1 cellular context compared by ENCODE assay signal in the genomic region with DNA sequence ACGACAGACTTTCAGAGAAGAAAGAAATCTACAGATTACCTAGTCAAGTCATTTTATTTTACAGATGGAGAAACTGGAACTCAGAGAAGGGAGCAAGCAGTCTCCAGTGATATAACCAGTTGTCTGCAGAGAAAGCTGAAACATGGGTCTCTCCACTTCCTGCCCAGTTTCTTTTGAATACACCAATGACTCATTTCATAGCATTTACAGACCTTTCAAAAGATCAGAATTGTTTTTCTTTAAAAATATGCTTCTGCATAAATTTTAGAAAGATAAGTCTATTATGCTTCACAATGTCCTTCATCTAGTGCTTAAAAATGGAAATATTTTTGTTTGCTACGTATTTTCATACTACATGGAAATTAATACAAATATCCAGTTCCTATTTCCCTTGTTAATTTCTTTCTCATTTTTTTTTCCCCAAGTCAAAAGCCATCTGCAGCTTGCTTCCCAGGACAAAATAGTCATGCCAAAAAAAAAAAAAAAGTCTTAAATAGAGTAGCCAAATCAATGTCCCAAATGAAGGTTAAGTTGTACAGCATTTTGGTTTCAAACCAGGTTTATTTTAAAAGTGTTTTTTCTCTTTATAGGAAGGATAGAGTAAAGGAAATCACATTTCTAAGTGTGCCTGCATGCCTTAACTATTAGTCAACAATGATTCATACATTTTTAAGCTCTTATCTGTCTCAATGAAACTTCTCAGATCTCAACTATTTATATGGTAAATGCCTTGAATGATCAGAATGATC.
TF ChIP-seq lines count a peak whose summit lies in the region.

No MANE protein-coding gene starts in this region.

TF ChIP-seq in GM12878, 131 proteins besides CTCF, POLR2A, EP300 and RAD21 (continued from another document):
- TF ChIP-seq CEBPB (IDR thresholded peaks at IDR 0.05; ENCODE audit: borderline replicate concordance in 1 of 2, low read depth in 2 of 2, low read length in 2 of 2) (peak in 1 of 2 experiments; percentile 11; a peak in 1 of 4 replicates), FOXM1 (IDR thresholded peaks at IDR 0.05; ENCODE audit: low read depth, low read length) (peak; percentile 71), ETV6 (conservative IDR thresholded peaks at IDR 0.05 in 1 of 2, IDR thresholded peaks at IDR 0.05 in 1 of 2; ENCODE audit: borderline replicate concordance in 1 of 2, low read depth in 1 of 2) (peak in 1 of 2 experiments; percentile 20; a peak in 1 of 4 replicates), CBX3 (IDR thresholded peaks at IDR 0.05; ENCODE audit: borderline replicate concordance, low read depth) (no peak), CREM (IDR thresholded peaks at IDR 0.05; ENCODE audit: low read depth) (0 out of 2 replicates have a peak, but pooled peaks have one; percentile 34), FOS (IDR thresholded peaks at IDR 0.05; ENCODE audit: borderline replicate concordance, extremely low read depth, insufficient read length) (no peak), MYC (IDR thresholded peaks at IDR 0.05; ENCODE audit: insufficient read depth, insufficient read length, insufficient replicate concordance, low read length, severe bottlenecking) (no peak), PML (IDR thresholded peaks at IDR 0.05; ENCODE audit: low read length) (no peak), CBX5 (IDR thresholded peaks at IDR 0.05; ENCODE audit: low read depth) (no peak), GABPA (IDR thresholded peaks at IDR 0.05; ENCODE audit: low read depth) (0 out of 2 replicates have a peak, but pooled peaks have one; percentile 27), BMI1 (IDR thresholded peaks at IDR 0.05; ENCODE audit: borderline replicate concordance) (no peak; the same call in 1 of the 2 replicates), HDAC2 (IDR thresholded peaks at IDR 0.05) (no peak), KDM1A (IDR thresholded peaks at IDR 0.05; ENCODE audit: borderline replicate concordance) (no peak), RBBP5 (conservative IDR thresholded peaks at IDR 0.05) (no peak), EED (IDR thresholded peaks at IDR 0.05; ENCODE audit: low read depth) (no peak), SPI1 (IDR thresholded peaks at IDR 0.05; ENCODE audit: borderline replicate concordance, insufficient read depth, low read depth, low read length) (peak; percentile 24; the same call in 1 of the 2 replicates), ZNF24 (IDR thresholded peaks at IDR 0.05) (no peak), CHD4 (IDR thresholded peaks at IDR 0.05) (no peak), KAT2A (conservative IDR thresholded peaks at IDR 0.05; ENCODE audit: control insufficient read depth, low read depth, low read length) (no peak), NFIC (IDR thresholded peaks at IDR 0.05; ENCODE audit: low read depth, low read length) (peak; percentile 53), SMAD5 (IDR thresholded peaks at IDR 0.05; ENCODE audit: low read depth) (no peak), KLF5 (IDR thresholded peaks at IDR 0.05; ENCODE audit: partially characterized antibody) (no peak), ZNF217 (IDR thresholded peaks at IDR 0.05) (no peak)
- TF ChIP-seq, protein P1, sequence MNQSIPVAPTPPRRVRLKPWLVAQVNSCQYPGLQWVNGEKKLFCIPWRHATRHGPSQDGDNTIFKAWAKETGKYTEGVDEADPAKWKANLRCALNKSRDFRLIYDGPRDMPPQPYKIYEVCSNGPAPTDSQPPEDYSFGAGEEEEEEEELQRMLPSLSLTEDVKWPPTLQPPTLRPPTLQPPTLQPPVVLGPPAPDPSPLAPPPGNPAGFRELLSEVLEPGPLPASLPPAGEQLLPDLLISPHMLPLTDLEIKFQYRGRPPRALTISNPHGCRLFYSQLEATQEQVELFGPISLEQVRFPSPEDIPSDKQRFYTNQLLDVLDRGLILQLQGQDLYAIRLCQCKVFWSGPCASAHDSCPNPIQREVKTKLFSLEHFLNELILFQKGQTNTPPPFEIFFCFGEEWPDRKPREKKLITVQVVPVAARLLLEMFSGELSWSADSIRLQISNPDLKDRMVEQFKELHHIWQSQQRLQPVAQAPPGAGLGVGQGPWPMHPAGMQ (IDR thresholded peaks at IDR 0.05; ENCODE audit: borderline replicate concordance), result no peak
- TF ChIP-seq, protein P2, sequence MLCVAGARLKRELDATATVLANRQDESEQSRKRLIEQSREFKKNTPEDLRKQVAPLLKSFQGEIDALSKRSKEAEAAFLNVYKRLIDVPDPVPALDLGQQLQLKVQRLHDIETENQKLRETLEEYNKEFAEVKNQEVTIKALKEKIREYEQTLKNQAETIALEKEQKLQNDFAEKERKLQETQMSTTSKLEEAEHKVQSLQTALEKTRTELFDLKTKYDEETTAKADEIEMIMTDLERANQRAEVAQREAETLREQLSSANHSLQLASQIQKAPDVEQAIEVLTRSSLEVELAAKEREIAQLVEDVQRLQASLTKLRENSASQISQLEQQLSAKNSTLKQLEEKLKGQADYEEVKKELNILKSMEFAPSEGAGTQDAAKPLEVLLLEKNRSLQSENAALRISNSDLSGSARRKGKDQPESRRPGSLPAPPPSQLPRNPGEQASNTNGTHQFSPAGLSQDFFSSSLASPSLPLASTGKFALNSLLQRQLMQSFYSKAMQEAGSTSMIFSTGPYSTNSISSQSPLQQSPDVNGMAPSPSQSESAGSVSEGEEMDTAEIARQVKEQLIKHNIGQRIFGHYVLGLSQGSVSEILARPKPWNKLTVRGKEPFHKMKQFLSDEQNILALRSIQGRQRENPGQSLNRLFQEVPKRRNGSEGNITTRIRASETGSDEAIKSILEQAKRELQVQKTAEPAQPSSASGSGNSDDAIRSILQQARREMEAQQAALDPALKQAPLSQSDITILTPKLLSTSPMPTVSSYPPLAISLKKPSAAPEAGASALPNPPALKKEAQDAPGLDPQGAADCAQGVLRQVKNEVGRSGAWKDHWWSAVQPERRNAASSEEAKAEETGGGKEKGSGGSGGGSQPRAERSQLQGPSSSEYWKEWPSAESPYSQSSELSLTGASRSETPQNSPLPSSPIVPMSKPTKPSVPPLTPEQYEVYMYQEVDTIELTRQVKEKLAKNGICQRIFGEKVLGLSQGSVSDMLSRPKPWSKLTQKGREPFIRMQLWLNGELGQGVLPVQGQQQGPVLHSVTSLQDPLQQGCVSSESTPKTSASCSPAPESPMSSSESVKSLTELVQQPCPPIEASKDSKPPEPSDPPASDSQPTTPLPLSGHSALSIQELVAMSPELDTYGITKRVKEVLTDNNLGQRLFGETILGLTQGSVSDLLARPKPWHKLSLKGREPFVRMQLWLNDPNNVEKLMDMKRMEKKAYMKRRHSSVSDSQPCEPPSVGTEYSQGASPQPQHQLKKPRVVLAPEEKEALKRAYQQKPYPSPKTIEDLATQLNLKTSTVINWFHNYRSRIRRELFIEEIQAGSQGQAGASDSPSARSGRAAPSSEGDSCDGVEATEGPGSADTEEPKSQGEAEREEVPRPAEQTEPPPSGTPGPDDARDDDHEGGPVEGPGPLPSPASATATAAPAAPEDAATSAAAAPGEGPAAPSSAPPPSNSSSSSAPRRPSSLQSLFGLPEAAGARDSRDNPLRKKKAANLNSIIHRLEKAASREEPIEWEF (IDR thresholded peaks at IDR 0.05; ENCODE audit: insufficient replicate concordance, low read depth, low read length), result no peak
- TF ChIP-seq, protein P3, sequence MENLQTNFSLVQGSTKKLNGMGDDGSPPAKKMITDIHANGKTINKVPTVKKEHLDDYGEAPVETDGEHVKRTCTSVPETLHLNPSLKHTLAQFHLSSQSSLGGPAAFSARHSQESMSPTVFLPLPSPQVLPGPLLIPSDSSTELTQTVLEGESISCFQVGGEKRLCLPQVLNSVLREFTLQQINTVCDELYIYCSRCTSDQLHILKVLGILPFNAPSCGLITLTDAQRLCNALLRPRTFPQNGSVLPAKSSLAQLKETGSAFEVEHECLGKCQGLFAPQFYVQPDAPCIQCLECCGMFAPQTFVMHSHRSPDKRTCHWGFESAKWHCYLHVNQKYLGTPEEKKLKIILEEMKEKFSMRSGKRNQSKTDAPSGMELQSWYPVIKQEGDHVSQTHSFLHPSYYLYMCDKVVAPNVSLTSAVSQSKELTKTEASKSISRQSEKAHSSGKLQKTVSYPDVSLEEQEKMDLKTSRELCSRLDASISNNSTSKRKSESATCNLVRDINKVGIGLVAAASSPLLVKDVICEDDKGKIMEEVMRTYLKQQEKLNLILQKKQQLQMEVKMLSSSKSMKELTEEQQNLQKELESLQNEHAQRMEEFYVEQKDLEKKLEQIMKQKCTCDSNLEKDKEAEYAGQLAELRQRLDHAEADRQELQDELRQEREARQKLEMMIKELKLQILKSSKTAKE (IDR thresholded peaks at IDR 0.05; ENCODE audit: low read depth, poor library complexity, severe bottlenecking), result no peak
- TF ChIP-seq, protein P4, sequence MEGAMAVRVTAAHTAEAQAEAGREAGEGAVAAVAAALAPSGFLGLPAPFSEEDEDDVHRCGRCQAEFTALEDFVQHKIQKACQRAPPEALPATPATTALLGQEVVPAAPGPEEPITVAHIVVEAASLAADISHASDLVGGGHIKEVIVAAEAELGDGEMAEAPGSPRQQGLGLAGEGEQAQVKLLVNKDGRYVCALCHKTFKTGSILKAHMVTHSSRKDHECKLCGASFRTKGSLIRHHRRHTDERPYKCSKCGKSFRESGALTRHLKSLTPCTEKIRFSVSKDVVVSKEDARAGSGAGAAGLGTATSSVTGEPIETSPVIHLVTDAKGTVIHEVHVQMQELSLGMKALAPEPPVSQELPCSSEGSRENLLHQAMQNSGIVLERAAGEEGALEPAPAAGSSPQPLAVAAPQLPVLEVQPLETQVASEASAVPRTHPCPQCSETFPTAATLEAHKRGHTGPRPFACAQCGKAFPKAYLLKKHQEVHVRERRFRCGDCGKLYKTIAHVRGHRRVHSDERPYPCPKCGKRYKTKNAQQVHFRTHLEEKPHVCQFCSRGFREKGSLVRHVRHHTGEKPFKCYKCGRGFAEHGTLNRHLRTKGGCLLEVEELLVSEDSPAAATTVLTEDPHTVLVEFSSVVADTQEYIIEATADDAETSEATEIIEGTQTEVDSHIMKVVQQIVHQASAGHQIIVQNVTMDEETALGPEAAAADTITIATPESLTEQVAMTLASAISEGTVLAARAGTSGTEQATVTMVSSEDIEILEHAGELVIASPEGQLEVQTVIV (IDR thresholded peaks at IDR 0.05; ENCODE audit: borderline replicate concordance, partially characterized antibody), result no peak
- TF ChIP-seq, protein P5, sequence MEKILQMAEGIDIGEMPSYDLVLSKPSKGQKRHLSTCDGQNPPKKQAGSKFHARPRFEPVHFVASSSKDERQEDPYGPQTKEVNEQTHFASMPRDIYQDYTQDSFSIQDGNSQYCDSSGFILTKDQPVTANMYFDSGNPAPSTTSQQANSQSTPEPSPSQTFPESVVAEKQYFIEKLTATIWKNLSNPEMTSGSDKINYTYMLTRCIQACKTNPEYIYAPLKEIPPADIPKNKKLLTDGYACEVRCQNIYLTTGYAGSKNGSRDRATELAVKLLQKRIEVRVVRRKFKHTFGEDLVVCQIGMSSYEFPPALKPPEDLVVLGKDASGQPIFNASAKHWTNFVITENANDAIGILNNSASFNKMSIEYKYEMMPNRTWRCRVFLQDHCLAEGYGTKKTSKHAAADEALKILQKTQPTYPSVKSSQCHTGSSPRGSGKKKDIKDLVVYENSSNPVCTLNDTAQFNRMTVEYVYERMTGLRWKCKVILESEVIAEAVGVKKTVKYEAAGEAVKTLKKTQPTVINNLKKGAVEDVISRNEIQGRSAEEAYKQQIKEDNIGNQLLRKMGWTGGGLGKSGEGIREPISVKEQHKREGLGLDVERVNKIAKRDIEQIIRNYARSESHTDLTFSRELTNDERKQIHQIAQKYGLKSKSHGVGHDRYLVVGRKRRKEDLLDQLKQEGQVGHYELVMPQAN (conservative IDR thresholded peaks at IDR 0.05), result no peak
- TF ChIP-seq, protein P6, sequence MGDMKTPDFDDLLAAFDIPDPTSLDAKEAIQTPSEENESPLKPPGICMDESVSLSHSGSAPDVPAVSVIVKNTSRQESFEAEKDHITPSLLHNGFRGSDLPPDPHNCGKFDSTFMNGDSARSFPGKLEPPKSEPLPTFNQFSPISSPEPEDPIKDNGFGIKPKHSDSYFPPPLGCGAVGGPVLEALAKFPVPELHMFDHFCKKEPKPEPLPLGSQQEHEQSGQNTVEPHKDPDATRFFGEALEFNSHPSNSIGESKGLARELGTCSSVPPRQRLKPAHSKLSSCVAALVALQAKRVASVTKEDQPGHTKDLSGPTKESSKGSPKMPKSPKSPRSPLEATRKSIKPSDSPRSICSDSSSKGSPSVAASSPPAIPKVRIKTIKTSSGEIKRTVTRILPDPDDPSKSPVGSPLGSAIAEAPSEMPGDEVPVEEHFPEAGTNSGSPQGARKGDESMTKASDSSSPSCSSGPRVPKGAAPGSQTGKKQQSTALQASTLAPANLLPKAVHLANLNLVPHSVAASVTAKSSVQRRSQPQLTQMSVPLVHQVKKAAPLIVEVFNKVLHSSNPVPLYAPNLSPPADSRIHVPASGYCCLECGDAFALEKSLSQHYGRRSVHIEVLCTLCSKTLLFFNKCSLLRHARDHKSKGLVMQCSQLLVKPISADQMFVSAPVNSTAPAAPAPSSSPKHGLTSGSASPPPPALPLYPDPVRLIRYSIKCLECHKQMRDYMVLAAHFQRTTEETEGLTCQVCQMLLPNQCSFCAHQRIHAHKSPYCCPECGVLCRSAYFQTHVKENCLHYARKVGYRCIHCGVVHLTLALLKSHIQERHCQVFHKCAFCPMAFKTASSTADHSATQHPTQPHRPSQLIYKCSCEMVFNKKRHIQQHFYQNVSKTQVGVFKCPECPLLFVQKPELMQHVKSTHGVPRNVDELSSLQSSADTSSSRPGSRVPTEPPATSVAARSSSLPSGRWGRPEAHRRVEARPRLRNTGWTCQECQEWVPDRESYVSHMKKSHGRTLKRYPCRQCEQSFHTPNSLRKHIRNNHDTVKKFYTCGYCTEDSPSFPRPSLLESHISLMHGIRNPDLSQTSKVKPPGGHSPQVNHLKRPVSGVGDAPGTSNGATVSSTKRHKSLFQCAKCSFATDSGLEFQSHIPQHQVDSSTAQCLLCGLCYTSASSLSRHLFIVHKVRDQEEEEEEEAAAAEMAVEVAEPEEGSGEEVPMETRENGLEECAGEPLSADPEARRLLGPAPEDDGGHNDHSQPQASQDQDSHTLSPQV (IDR thresholded peaks at IDR 0.05), result no peak
